In genomic region chr3:158105710-158106438, GRCh38 we compare ENCODE assay signal across 8 cellular contexts. TPM values are rescaled to one million over a fixed set of nuclear protein-coding genes. Genes with fewer than 3 reads are reported as not detected.
DNase-seq lines count a peak whose midpoint lies in the region; ATAC-seq, FAIRE-seq and TF ChIP-seq lines count a peak whose summit lies in the region.

Gene SHOX2 (minus strand): TSS chr3:158106420. CDS start chr3:158106024, 396 bp downstream.

- H3K4me3 ChIP-seq in WERI-Rb-1 (ENCODE audit: low read depth, low read length) (peak within 1 kb of the TSS; percentile 60), pancreas (peak within 1 kb of the TSS in 3 of 4 donors; percentile 9 to 46 (median 39))

- TF ChIP-seq EP300 in Ishikawa (IDR thresholded peaks at IDR 0.05; ENCODE audit: borderline replicate concordance) = no peak

- peak in 3 of 4 donors; percentile 3 to 41 (median 9) for ATAC-seq in pancreas
- ATAC-seq in GM19035 (IDR thresholded peaks at IDR 0.05; ENCODE audit: unreplicated experiment) = no peak
- ATAC-seq in GM21529 (IDR thresholded peaks at IDR 0.05; ENCODE audit: unreplicated experiment) = no peak

- no peak for TF ChIP-seq CTCF in WERI-Rb-1 (IDR thresholded peaks at IDR 0.05; ENCODE audit: low read depth, low read length)
- no peak for TF ChIP-seq CTCF in pancreas (IDR thresholded peaks at IDR 0.05)
- TF ChIP-seq CTCF in D721Med (IDR thresholded peaks at IDR 0.05; ENCODE audit: insufficient read depth, missing control alignments) = no peak

- DNase-seq in ELF-1 (ENCODE audit: low read depth, low spot score) (peak; percentile 46), WERI-Rb-1 (peak; percentile 80), fibroblast of peridontal ligament (ENCODE audit: extremely low read depth) (peak; percentile 40), pancreas (peak in 2 of 6 donors; percentile 26 to 72), D721Med (ENCODE audit: insufficient read length, low spot score) (no peak)

- no peaks in the 10 kb centered on the region for H3K27me3 ChIP-seq in WERI-Rb-1 (ENCODE audit: insufficient read depth, low read depth, severe bottlenecking)
- peaks cover 7 to 58% (median 26%) of the 10 kb centered on the region in 4 donors for H3K27me3 ChIP-seq in pancreas

- H3K9me3 ChIP-seq in WERI-Rb-1 (ENCODE audit: severe bottlenecking) (no peaks in the 10 kb centered on the region), pancreas (no peaks in the 10 kb centered on the region)

- no peak for FAIRE-seq in pancreas (lab: Jason Lieb, UNC)
- no peak for FAIRE-seq in D721Med (lab: Jason Lieb, UNC)

- peaks cover 12% of the 10 kb centered on the region for H3K36me3 ChIP-seq in WERI-Rb-1
- H3K36me3 ChIP-seq in pancreas = no peaks in the 10 kb centered on the region

- H3K27ac ChIP-seq in WERI-Rb-1 = peak within 1 kb of the TSS; percentile 63
- no peak within 1 kb of the TSS for H3K27ac ChIP-seq in pancreas

- peaks cover 0 to 10% (median 2%) of the 10 kb centered on the region in 3 donors for H3K4me1 ChIP-seq in pancreas

- 2 to 3% methylated on average over 48 to 54 of the region's 54 CpGs for WGBS in pancreas, 2 donors

- TF ChIP-seq RAD21 in Ishikawa (IDR thresholded peaks at IDR 0.05; ENCODE audit: low read depth) = no peak

- intact Hi-C loops in pancreas (cut with DNase I) = no loop called here

TF ChIP-seq in Ishikawa, 13 proteins besides CTCF, POLR2A, EP300 and RAD21:
- peak; percentile 75 for TF ChIP-seq EGR1 (IDR thresholded peaks at IDR 0.05)
- peak; percentile 29; the same call in 1 of the 2 replicates for TF ChIP-seq YY1 (IDR thresholded peaks at IDR 0.05; ENCODE audit: low read depth)
- TF ChIP-seq CREB1 (IDR thresholded peaks at IDR 0.05; ENCODE audit: low read depth) = no peak
- peak; percentile 22; the same call in 1 of the 2 replicates for TF ChIP-seq TAF1 (IDR thresholded peaks at IDR 0.05; ENCODE audit: low read depth)
TF ChIP-seq in Ishikawa: peak in this region for 3.

RNA-seq across cellular contexts. Expression of gene SHOX2, which starts in this region (rescaled TPM):
- under 1 TPM in 5 of 6 donors, not detected in 1; 0.09 to 0.43 (median 0.22) TPM for total RNA-seq in pancreas
- under 1 TPM; 0.11 to 0.23 TPM for polyA plus RNA-seq in pancreas

Comparison
In these comparisons a context has a peak if more than half of its experiments do, and no peak if none do; other contexts are left out.
1. Peak in ATAC-seq and H3K4me3 ChIP-seq in pancreas; RNA of the gene not detected or under 1 TPM.